Comparison of ENCODE assay signal across 8 cellular contexts in the genomic region with DNA sequence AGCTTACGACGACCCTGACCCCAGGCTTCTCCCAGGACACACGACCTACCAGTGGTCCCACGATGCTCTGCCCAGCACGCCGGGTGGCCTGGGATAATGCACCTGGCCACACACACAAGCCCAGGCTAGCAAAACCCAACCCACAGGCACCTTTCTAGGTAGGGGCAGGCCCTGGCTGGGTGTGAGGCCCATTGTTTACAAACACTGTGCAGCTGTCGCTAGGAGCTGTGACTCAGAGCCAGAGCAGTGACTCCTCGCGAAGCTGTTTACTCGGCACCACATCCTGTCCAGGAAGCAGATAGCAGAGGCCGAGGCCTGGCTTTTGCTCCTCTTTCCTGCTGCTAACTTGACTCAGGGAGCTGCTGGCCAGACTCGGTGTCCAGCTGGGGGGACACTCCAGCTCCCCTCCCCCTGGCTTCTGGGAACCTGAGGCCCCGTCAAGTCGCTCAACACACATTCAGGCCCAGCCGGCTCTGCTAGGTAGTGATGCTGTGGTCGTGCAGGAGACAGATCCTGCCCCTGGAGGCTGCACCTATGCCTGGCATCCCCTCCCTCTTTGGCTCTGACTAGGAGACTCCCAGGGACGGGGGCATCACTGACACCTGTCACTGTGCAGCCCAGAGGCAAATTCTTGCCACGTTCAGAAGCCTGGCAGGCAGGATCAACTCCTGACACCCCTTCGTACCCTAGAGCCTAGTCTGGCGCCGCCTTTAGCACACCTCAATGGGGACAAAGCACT. TPM values are rescaled to one million over a fixed set of nuclear protein-coding genes. Genes with fewer than 3 reads are reported as not detected.
DNase-seq lines count a peak whose midpoint lies in the region; ATAC-seq and TF ChIP-seq lines count a peak whose summit lies in the region.

No MANE protein-coding gene starts in this region.

- H3K4me3 Mint-ChIP-seq in activated CD4-positive, alpha-beta T cell treated with anti-CD3 and anti-CD28 coated beads, Interleukin-2, amount 10 ng/mL, durations not matched to agents 24 days and 14 days, result peak overlapping the region; percentile 68

- H3K27ac ChIP-seq in colonic mucosa (peak overlapping the region; percentile 96), liver (ENCODE audit: low read depth in 1 of 2, low read length in 2 of 2) (peak overlapping the region; percentile 84 to 86)

- peaks cover 48% of the 10 kb centered on the region for H3K4me1 ChIP-seq in colonic mucosa
- peaks cover 6 to 21% (median 13%) of the 10 kb centered on the region in 4 donors for H3K4me1 ChIP-seq in liver (ENCODE audit: control insufficient read depth in 4 of 4, insufficient read depth in 4 of 4, low read length in 3 of 4)

- no peaks in the 10 kb centered on the region for H3K27me3 Mint-ChIP-seq in activated CD4-positive, alpha-beta T cell treated with anti-CD3 and anti-CD28 coated beads, Interleukin-2, amount 10 ng/mL, durations not matched to agents 24 days and 14 days

- peaks cover 61% of the 10 kb centered on the region for H3K4me1 Mint-ChIP-seq in activated CD4-positive, alpha-beta T cell treated with anti-CD3 and anti-CD28 coated beads, Interleukin-2, amount 10 ng/mL, durations not matched to agents 24 days and 14 days

- H3K4me3 ChIP-seq in colonic mucosa (no peak overlapping the region), liver (ENCODE audit: low read depth in 1 of 3, low read length in 3 of 3) (no peak overlapping the region)

- H3K36me3 ChIP-seq in colonic mucosa (no peaks in the 10 kb centered on the region), liver (ENCODE audit: control insufficient read depth in 4 of 4, insufficient read depth in 3 of 4, low read depth in 1 of 4, low read length in 3 of 4) (no peaks in the 10 kb centered on the region)

- H3K27me3 ChIP-seq in colonic mucosa (no peaks in the 10 kb centered on the region), liver (ENCODE audit: control insufficient read depth in 4 of 4, insufficient read depth in 4 of 4, low read length in 3 of 4) (no peaks in the 10 kb centered on the region)

- no peaks in the 10 kb centered on the region for H3K9me3 ChIP-seq in colonic mucosa
- H3K9me3 ChIP-seq in liver (ENCODE audit: control insufficient read depth in 4 of 4, low read length in 3 of 4), result no peaks in the 10 kb centered on the region

- H3K9me3 Mint-ChIP-seq in activated CD4-positive, alpha-beta T cell treated with anti-CD3 and anti-CD28 coated beads, Interleukin-2, amount 10 ng/mL, durations not matched to agents 24 days and 14 days, result no peaks in the 10 kb centered on the region

- peak overlapping the region; percentile 100 for H3K27ac Mint-ChIP-seq in activated CD4-positive, alpha-beta T cell treated with anti-CD3 and anti-CD28 coated beads, Interleukin-2, amount 10 ng/mL, durations not matched to agents 24 days and 14 days

- TF ChIP-seq CTCF in colonic mucosa (IDR thresholded peaks at IDR 0.05) (no peak), liver (IDR thresholded peaks at IDR 0.05; ENCODE audit: low read depth, low read length, missing input control) (no peak)

- peak; percentile 88 for ATAC-seq in HG02973 (IDR thresholded peaks at IDR 0.05; ENCODE audit: unreplicated experiment)

- TF ChIP-seq RAD21 in liver (IDR thresholded peaks at IDR 0.05), result no peak

- H3K9ac ChIP-seq in colonic mucosa (ENCODE audit: low read depth in 2 of 2, low read length in 2 of 2), result peak overlapping the region; percentile 90 to 95
- peak overlapping the region; percentile 49 to 76 for H3K9ac ChIP-seq in liver (ENCODE audit: low read depth in 1 of 2, low read length in 2 of 2)

- WGBS in liver, result 50% methylated on average over 21 of the region's 21 CpGs

- intact Hi-C loops in activated CD4-positive, alpha-beta T cell treated with anti-CD3 and anti-CD28 coated beads, Interleukin-2, amount 10 ng/mL, durations not matched to agents 24 days and 14 days (cut with micrococcal nuclease), result loop anchor here (1.0 to 2.0 kb wide), 3 partner anchors 10 to 19 kb away; a partner anchor contains a TSS
- intact Hi-C loops in colonic mucosa (cut with DNase I), result no loop called here

- peak; percentile 19 for DNase-seq in NCI-H1436 (lab: John Stamatoyannopoulos, UW)
- no peak for DNase-seq in NCI-H1436 treated with DMSO at 0.1 percent for 48 hours (lab: John Stamatoyannopoulos, UW)
- DNase-seq in NCI-H2107 treated with DMSO at 0.1 percent for 48 hours (lab: John Stamatoyannopoulos, UW; ENCODE audit: unreplicated experiment), result peak; percentile 80
- DNase-seq in activated CD4-positive, alpha-beta T cell treated with anti-CD3 and anti-CD28 coated beads, Interleukin-2, amount 10 ng/mL, durations not matched to agents 24 days and 14 days, result peak; percentile 97
- DNase-seq in colonic mucosa, result peak; percentile 94
- DNase-seq in stimulated activated CD4-positive, alpha-beta T cell treated with anti-CD3 and anti-CD28 coated beads, Interleukin-4, amount 100 ng/mL, for 4 hours, result peak; percentile 63 to 81

- peaks cover 18% of the 10 kb centered on the region for H3K36me3 Mint-ChIP-seq in activated CD4-positive, alpha-beta T cell treated with anti-CD3 and anti-CD28 coated beads, Interleukin-2, amount 10 ng/mL, durations not matched to agents 24 days and 14 days (ENCODE audit: low read depth)

TF ChIP-seq in liver, 16 proteins besides CTCF, POLR2A, EP300 and RAD21 (continues in another document):
- TF ChIP-seq, protein P1, sequence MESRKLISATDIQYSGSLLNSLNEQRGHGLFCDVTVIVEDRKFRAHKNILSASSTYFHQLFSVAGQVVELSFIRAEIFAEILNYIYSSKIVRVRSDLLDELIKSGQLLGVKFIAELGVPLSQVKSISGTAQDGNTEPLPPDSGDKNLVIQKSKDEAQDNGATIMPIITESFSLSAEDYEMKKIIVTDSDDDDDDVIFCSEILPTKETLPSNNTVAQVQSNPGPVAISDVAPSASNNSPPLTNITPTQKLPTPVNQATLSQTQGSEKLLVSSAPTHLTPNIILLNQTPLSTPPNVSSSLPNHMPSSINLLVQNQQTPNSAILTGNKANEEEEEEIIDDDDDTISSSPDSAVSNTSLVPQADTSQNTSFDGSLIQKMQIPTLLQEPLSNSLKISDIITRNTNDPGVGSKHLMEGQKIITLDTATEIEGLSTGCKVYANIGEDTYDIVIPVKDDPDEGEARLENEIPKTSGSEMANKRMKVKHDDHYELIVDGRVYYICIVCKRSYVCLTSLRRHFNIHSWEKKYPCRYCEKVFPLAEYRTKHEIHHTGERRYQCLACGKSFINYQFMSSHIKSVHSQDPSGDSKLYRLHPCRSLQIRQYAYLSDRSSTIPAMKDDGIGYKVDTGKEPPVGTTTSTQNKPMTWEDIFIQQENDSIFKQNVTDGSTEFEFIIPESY (IDR thresholded peaks at IDR 0.05), result no peak
- TF ChIP-seq EGR1 (IDR thresholded peaks at IDR 0.05; ENCODE audit: low read depth in 2 of 2) (no peak), NR2F2 (IDR thresholded peaks at IDR 0.05) (peak; percentile 92), FOXA2 (IDR thresholded peaks at IDR 0.05) (peak; percentile 86), HNF4A (conservative IDR thresholded peaks at IDR 0.05) (no peak), SP1 (IDR thresholded peaks at IDR 0.05) (peak; percentile 79), TAF1 (conservative IDR thresholded peaks at IDR 0.05) (no peak), HNF4G (IDR thresholded peaks at IDR 0.05) (no peak), YY1 (IDR thresholded peaks at IDR 0.05) (no peak), RXRA (IDR thresholded peaks at IDR 0.05) (peak; percentile 52 to 79), GABPA (IDR thresholded peaks at IDR 0.05 in 1 of 2, conservative IDR thresholded peaks at IDR 0.05 in 1 of 2) (peak in 1 of 2 donors; percentile 72), FOXA1 (IDR thresholded peaks at IDR 0.05) (peak; percentile 73)
- TF ChIP-seq, protein P2, sequence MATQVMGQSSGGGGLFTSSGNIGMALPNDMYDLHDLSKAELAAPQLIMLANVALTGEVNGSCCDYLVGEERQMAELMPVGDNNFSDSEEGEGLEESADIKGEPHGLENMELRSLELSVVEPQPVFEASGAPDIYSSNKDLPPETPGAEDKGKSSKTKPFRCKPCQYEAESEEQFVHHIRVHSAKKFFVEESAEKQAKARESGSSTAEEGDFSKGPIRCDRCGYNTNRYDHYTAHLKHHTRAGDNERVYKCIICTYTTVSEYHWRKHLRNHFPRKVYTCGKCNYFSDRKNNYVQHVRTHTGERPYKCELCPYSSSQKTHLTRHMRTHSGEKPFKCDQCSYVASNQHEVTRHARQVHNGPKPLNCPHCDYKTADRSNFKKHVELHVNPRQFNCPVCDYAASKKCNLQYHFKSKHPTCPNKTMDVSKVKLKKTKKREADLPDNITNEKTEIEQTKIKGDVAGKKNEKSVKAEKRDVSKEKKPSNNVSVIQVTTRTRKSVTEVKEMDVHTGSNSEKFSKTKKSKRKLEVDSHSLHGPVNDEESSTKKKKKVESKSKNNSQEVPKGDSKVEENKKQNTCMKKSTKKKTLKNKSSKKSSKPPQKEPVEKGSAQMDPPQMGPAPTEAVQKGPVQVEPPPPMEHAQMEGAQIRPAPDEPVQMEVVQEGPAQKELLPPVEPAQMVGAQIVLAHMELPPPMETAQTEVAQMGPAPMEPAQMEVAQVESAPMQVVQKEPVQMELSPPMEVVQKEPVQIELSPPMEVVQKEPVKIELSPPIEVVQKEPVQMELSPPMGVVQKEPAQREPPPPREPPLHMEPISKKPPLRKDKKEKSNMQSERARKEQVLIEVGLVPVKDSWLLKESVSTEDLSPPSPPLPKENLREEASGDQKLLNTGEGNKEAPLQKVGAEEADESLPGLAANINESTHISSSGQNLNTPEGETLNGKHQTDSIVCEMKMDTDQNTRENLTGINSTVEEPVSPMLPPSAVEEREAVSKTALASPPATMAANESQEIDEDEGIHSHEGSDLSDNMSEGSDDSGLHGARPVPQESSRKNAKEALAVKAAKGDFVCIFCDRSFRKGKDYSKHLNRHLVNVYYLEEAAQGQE (IDR thresholded peaks at IDR 0.05), result peak; percentile 27
- TF ChIP-seq, protein P3, sequence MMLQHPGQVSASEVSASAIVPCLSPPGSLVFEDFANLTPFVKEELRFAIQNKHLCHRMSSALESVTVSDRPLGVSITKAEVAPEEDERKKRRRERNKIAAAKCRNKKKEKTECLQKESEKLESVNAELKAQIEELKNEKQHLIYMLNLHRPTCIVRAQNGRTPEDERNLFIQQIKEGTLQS (IDR thresholded peaks at IDR 0.05), result no peak
- TF ChIP-seq, protein P4, sequence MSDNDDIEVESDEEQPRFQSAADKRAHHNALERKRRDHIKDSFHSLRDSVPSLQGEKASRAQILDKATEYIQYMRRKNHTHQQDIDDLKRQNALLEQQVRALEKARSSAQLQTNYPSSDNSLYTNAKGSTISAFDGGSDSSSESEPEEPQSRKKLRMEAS (IDR thresholded peaks at IDR 0.05), result no peak

RNA-seq across cellular contexts. Expression of a gene that starts 12.8 kb away (rescaled TPM):
- 93.0 and 96.7 TPM in 2 replicates for total RNA-seq in activated CD4-positive, alpha-beta T cell treated with anti-CD3 and anti-CD28 coated beads, Interleukin-2, amount 10 ng/mL, durations not matched to agents 24 days and 14 days
- total RNA-seq in colonic mucosa, result 10 to 100 TPM; 24.2 to 39.7 TPM
- 10 to 100 TPM in 1 of 2 donors, 1 to 10 TPM in 1; 9.5 to 19.0 TPM for total RNA-seq in liver
- 1 to 10 TPM; 1.3 to 5.0 TPM for polyA plus RNA-seq in liver

RNA-seq across cellular contexts. Expression of a gene that starts 29.9 kb away (rescaled TPM):
- total RNA-seq in activated CD4-positive, alpha-beta T cell treated with anti-CD3 and anti-CD28 coated beads, Interleukin-2, amount 10 ng/mL, durations not matched to agents 24 days and 14 days, result 6.8 and 8.2 TPM in 2 replicates
- total RNA-seq in colonic mucosa, result 1 to 10 TPM; 4.6 to 4.8 TPM
- 10 to 100 TPM in 1 of 2 donors, 1 to 10 TPM in 1; 3.4 to 25.7 TPM for total RNA-seq in liver
- 1 to 10 TPM in 1 of 2 donors, under 1 TPM in 1; 0.33 to 1.2 TPM for polyA plus RNA-seq in liver
